In the genomic region with DNA sequence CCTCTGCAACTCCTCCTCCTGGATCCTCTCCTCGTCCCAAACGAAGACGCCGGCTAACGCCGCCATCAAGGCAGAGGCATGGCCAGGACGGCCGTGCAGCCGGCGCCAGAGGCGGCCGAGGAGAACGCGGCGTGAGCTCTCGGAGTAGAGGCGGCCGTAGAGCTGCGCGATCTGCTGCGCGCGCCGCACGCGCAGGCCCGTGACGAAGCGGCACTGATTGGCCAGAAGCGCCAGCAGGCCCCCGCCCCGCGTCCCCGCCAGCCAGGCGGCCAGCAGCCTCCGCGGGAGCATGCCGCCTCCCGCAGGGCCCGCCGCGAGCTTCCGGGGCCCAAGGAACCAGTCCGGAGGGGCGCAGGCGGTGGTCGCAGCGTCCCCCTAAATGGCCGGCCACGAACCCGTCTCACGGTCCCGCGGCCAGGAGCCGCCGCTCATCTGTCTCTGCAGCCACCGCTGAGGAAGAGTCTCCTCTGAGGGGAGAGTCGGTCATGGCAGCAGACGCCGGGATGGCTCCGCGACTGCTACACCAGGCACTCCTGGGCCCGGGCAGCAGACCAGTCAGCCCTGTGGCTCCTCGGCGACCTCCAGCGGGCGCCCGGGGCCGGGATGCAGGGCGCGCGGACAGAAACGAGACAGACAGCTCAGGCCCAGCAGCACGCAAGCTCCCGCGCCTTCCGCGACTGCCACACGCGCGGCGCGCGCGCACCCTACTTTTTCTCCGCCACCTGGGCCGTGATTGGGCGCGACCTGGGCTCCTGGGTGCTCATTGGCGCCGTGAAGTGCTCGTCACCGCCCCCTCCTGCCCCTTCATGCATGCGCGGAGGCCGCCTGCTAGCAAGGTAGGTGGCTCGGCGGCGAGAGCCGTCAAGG, we compare ENCODE assay signal across 1 cellular context.
A peak's percentile ranks its signal among the peaks of the same experiment; 100 is the strongest.
TF ChIP-seq lines count a peak whose summit lies in the region.

A gene with protein sequence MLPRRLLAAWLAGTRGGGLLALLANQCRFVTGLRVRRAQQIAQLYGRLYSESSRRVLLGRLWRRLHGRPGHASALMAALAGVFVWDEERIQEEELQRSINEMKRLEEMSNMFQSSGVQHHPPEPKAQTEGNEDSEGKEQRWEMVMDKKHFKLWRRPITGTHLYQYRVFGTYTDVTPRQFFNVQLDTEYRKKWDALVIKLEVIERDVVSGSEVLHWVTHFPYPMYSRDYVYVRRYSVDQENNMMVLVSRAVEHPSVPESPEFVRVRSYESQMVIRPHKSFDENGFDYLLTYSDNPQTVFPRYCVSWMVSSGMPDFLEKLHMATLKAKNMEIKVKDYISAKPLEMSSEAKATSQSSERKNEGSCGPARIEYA (minus strand): TSS at position 684 of the 867 bp plus-strand sequence. CDS start 393 bp downstream, at position 291.

TF ChIP-seq in HepG2, 621 proteins besides CTCF, POLR2A, EP300 and RAD21 (continued from another document and continues in another):
- TF ChIP-seq, protein P1, sequence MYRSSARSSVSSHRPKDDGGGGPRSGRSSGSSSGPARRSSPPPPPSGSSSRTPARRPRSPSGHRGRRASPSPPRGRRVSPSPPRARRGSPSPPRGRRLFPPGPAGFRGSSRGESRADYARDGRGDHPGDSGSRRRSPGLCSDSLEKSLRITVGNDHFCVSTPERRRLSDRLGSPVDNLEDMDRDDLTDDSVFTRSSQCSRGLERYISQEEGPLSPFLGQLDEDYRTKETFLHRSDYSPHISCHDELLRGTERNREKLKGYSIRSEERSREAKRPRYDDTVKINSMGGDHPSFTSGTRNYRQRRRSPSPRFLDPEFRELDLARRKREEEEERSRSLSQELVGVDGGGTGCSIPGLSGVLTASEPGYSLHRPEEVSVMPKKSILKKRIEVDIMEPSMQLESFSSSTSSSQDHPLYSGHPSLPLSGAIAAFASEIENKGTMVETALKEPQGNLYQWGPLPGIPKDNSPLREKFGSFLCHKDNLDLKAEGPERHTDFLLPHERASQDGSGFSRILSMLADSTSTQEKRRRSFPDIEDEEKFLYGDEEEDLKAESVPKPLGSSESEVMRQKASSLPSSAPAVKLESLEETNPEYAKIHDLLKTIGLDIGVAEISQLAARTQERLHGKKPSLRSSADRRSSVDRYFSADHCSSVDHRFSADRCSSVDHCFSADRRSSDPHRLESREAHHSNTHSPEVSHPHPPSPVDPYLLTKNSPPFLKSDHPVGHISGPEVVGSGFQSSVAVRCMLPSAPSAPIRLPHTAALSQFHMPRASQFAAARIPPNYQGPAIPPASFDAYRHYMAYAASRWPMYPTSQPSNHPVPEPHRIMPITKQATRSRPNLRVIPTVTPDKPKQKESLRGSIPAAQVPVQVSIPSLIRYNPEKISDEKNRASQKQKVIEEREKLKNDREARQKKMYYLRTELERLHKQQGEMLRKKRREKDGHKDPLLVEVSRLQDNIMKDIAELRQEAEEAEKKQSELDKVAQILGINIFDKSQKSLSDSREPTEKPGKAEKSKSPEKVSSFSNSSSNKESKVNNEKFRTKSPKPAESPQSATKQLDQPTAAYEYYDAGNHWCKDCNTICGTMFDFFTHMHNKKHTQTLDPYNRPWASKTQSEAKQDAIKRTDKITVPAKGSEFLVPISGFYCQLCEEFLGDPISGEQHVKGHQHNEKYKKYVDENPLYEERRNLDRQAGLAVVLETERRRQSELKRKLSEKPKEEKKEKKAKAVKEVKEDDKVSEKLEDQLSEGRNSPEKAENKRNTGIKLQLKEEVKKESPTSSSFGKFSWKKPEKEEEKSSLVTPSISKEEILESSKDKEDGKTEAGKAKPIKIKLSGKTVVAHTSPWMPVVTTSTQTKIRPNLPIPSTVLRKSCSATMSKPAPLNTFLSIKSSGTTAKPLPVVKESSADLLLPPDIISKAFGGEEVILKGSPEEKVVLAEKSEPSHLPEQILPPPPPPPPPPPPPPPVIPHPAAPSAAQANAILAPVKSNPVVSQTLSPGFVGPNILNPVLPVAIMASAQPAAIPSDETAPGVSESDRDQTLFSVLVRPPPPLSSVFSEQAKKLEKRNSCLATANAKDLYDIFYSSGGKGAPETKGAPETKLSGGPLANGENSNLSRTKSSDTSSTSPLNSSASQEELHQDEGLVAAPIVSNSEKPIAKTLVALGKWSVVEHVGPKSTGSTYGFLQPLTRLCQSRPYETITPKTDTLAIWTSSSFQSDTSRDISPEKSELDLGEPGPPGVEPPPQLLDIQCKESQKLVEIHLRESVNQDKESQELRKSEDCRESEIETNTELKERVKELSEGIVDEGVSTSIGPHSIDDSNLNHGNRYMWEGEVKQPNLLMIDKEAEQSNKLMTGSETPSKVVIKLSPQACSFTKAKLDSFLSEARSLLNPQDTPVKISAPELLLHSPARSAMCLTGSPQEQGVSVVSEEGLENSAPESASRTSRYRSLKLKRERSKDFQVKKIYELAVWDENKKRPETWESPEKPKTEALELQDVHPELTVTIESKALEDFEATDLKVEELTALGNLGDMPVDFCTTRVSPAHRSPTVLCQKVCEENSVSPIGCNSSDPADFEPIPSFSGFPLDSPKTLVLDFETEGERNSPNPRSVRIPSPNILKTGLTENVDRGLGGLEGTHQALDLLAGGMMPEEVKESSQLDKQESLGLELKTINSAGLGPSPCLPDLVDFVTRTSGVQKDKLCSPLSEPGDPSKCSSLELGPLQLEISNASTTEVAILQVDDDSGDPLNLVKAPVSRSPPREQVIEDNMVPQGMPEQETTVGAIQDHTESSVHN (CRISPR knock-in tag; IDR thresholded peaks at IDR 0.05): peak; percentile 81; the same call in 1 of the 2 replicates
- TF ChIP-seq ZNF496 (CRISPR knock-in tag; IDR thresholded peaks at IDR 0.05; ENCODE audit: insufficient replicate concordance): no peak
- no peak for TF ChIP-seq ZNF569 (CRISPR knock-in tag; IDR thresholded peaks at IDR 0.05; ENCODE audit: borderline replicate concordance)
- no peak for TF ChIP-seq RFX3 (CRISPR knock-in tag; IDR thresholded peaks at IDR 0.05)
- no peak; the same call in 1 of the 2 replicates for TF ChIP-seq DNMT1 (CRISPR knock-in tag; IDR thresholded peaks at IDR 0.05)
- TF ChIP-seq SYNCRIP (IDR thresholded peaks at IDR 0.05; ENCODE audit: insufficient read depth, low read depth, low read length): no peak
- TF ChIP-seq ZNF543 (CRISPR knock-in tag; IDR thresholded peaks at IDR 0.05): peak; percentile 97
- TF ChIP-seq CCAR2 (optimal IDR thresholded peaks at IDR 0.05; ENCODE audit: low read depth, low read length): no peak
- TF ChIP-seq KLF15 (CRISPR knock-in tag; IDR thresholded peaks at IDR 0.05; ENCODE audit: borderline replicate concordance): no peak; the same call in 1 of the 2 replicates
- no peak; the same call in 1 of the 2 replicates for TF ChIP-seq RBAK (CRISPR knock-in tag; IDR thresholded peaks at IDR 0.05)
- TF ChIP-seq EHMT2 (IDR thresholded peaks at IDR 0.05; ENCODE audit: borderline replicate concordance, low read depth, low read length): no peak
- TF ChIP-seq, protein P2, sequence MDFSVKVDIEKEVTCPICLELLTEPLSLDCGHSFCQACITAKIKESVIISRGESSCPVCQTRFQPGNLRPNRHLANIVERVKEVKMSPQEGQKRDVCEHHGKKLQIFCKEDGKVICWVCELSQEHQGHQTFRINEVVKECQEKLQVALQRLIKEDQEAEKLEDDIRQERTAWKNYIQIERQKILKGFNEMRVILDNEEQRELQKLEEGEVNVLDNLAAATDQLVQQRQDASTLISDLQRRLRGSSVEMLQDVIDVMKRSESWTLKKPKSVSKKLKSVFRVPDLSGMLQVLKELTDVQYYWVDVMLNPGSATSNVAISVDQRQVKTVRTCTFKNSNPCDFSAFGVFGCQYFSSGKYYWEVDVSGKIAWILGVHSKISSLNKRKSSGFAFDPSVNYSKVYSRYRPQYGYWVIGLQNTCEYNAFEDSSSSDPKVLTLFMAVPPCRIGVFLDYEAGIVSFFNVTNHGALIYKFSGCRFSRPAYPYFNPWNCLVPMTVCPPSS (IDR thresholded peaks at IDR 0.05): no peak
- TF ChIP-seq TSC22D2 (CRISPR knock-in tag; IDR thresholded peaks at IDR 0.05; ENCODE audit: borderline replicate concordance): peak; percentile 23; the same call in 1 of the 2 replicates
- no peak for TF ChIP-seq KDM6A (CRISPR knock-in tag; IDR thresholded peaks at IDR 0.05; ENCODE audit: low read depth)
- peak; percentile 96 for TF ChIP-seq ZNF891 (CRISPR knock-in tag; IDR thresholded peaks at IDR 0.05)
- peak; percentile 69 for TF ChIP-seq ZMYM4 (CRISPR knock-in tag; IDR thresholded peaks at IDR 0.05)
- TF ChIP-seq NFIC (IDR thresholded peaks at IDR 0.05; ENCODE audit: low read length): no peak
- TF ChIP-seq, protein P3, sequence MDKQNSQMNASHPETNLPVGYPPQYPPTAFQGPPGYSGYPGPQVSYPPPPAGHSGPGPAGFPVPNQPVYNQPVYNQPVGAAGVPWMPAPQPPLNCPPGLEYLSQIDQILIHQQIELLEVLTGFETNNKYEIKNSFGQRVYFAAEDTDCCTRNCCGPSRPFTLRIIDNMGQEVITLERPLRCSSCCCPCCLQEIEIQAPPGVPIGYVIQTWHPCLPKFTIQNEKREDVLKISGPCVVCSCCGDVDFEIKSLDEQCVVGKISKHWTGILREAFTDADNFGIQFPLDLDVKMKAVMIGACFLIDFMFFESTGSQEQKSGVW (CRISPR knock-in tag; IDR thresholded peaks at IDR 0.05; ENCODE audit: borderline replicate concordance): peak; percentile 81; the same call in 1 of the 2 replicates
- TF ChIP-seq MLLT10 (CRISPR knock-in tag; IDR thresholded peaks at IDR 0.05): no peak
- TF ChIP-seq ZNF136 (CRISPR knock-in tag; IDR thresholded peaks at IDR 0.05; ENCODE audit: low read depth): peak; percentile 96
- 0 out of 2 replicates have a peak, but pooled peaks have one; percentile 47 for TF ChIP-seq NAIF1 (CRISPR knock-in tag; IDR thresholded peaks at IDR 0.05; ENCODE audit: borderline replicate concordance)
- peak; percentile 74 for TF ChIP-seq ISL2 (CRISPR knock-in tag; IDR thresholded peaks at IDR 0.05)
- TF ChIP-seq, protein P4, sequence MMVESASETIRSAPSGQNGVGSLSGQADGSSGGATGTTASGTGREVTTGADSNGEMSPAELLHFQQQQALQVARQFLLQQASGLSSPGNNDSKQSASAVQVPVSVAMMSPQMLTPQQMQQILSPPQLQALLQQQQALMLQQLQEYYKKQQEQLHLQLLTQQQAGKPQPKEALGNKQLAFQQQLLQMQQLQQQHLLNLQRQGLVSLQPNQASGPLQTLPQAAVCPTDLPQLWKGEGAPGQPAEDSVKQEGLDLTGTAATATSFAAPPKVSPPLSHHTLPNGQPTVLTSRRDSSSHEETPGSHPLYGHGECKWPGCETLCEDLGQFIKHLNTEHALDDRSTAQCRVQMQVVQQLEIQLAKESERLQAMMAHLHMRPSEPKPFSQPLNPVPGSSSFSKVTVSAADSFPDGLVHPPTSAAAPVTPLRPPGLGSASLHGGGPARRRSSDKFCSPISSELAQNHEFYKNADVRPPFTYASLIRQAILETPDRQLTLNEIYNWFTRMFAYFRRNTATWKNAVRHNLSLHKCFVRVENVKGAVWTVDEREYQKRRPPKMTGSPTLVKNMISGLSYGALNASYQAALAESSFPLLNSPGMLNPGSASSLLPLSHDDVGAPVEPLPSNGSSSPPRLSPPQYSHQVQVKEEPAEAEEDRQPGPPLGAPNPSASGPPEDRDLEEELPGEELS (CRISPR knock-in tag; IDR thresholded peaks at IDR 0.05): no peak; the same call in 1 of the 2 replicates
- peak; percentile 87 for TF ChIP-seq ZNF564 (CRISPR knock-in tag; IDR thresholded peaks at IDR 0.05)
- no peak for TF ChIP-seq ZFP36L2 (CRISPR knock-in tag; IDR thresholded peaks at IDR 0.05)
- TF ChIP-seq TGIF2 (CRISPR knock-in tag; IDR thresholded peaks at IDR 0.05): peak; percentile 84
- 0 out of 2 replicates have a peak, but pooled peaks have one; percentile 55 for TF ChIP-seq NFATC3 (CRISPR knock-in tag; IDR thresholded peaks at IDR 0.05)
- TF ChIP-seq ZNF761 (CRISPR knock-in tag; conservative IDR thresholded peaks at IDR 0.05): peak; percentile 90
- TF ChIP-seq, protein P5, sequence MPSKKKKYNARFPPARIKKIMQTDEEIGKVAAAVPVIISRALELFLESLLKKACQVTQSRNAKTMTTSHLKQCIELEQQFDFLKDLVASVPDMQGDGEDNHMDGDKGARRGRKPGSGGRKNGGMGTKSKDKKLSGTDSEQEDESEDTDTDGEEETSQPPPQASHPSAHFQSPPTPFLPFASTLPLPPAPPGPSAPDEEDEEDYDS (CRISPR knock-in tag; IDR thresholded peaks at IDR 0.05): peak; percentile 97
- TF ChIP-seq, protein P6, sequence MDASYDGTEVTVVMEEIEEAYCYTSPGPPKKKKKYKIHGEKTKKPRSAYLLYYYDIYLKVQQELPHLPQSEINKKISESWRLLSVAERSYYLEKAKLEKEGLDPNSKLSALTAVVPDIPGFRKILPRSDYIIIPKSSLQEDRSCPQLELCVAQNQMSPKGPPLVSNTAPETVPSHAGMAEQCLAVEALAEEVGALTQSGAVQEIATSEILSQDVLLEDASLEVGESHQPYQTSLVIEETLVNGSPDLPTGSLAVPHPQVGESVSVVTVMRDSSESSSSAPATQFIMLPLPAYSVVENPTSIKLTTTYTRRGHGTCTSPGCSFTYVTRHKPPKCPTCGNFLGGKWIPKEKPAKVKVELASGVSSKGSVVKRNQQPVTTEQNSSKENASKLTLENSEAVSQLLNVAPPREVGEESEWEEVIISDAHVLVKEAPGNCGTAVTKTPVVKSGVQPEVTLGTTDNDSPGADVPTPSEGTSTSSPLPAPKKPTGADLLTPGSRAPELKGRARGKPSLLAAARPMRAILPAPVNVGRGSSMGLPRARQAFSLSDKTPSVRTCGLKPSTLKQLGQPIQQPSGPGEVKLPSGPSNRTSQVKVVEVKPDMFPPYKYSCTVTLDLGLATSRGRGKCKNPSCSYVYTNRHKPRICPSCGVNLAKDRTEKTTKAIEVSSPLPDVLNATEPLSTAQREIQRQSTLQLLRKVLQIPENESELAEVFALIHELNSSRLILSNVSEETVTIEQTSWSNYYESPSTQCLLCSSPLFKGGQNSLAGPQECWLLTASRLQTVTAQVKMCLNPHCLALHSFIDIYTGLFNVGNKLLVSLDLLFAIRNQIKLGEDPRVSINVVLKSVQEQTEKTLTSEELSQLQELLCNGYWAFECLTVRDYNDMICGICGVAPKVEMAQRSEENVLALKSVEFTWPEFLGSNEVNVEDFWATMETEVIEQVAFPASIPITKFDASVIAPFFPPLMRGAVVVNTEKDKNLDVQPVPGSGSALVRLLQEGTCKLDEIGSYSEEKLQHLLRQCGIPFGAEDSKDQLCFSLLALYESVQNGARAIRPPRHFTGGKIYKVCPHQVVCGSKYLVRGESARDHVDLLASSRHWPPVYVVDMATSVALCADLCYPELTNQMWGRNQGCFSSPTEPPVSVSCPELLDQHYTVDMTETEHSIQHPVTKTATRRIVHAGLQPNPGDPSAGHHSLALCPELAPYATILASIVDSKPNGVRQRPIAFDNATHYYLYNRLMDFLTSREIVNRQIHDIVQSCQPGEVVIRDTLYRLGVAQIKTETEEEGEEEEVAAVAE (CRISPR knock-in tag; IDR thresholded peaks at IDR 0.05; ENCODE audit: borderline replicate concordance): no peak
- no peak for TF ChIP-seq ZNF850 (CRISPR knock-in tag; conservative IDR thresholded peaks at IDR 0.05)
- TF ChIP-seq SMAD9 (CRISPR knock-in tag; IDR thresholded peaks at IDR 0.05): peak; percentile 84; the same call in 1 of the 2 replicates
